ENCODE assay signal across 8 cellular contexts in genomic region chr2:240567137-240567871, GRCh38. TPM values are rescaled to one million over a fixed set of nuclear protein-coding genes. Genes with fewer than 3 reads are reported as not detected.
DNase-seq lines count a peak whose midpoint lies in the region; ATAC-seq and TF ChIP-seq lines count a peak whose summit lies in the region.

No MANE protein-coding gene starts in this region.

- DNase-seq in NCI-H2029 (lab: John Stamatoyannopoulos, UW) (peak; percentile 6), NCI-H2029 treated with DMSO at 0.1 percent for 48 hours (lab: John Stamatoyannopoulos, UW) (no peak), epithelial cell of esophagus (ENCODE audit: low read depth) (peak; percentile 33), hepatic stellate cell (ENCODE audit: low spot score) (no peak), GM13976 (ENCODE audit: low spot score) (no peak)
- peak; percentile 46 for DNase-seq in activated CD4-positive, alpha-beta T cell treated with anti-CD3 and anti-CD28 coated beads for 48 hours
- DNase-seq in natural killer cell treated with Interleukin-12 subunit alpha and Interleukin-12 subunit beta and Interleukin-15 and Interleukin-18, amount 100 ng/mL, for 72 hours (ENCODE audit: low spot score), result peak; percentile 66

- H3K27me3 Mint-ChIP-seq in natural killer cell treated with Interleukin-12 subunit alpha and Interleukin-12 subunit beta and Interleukin-15 and Interleukin-18, amount 100 ng/mL, for 72 hours, result no peaks in the 10 kb centered on the region

- H3K4me3 ChIP-seq in epithelial cell of esophagus (ENCODE audit: low read length), result peak overlapping the region; percentile 59

- H3K4me3 Mint-ChIP-seq in natural killer cell treated with Interleukin-12 subunit alpha and Interleukin-12 subunit beta and Interleukin-15 and Interleukin-18, amount 100 ng/mL, for 72 hours, result peak overlapping the region; percentile 97

- peak; percentile 22 to 43 for ATAC-seq in natural killer cell treated with Interleukin-12 subunit alpha and Interleukin-12 subunit beta and Interleukin-15 and Interleukin-18, amount 100 ng/mL, for 72 hours
- no peak for ATAC-seq in HG03039 (IDR thresholded peaks at IDR 0.05; ENCODE audit: unreplicated experiment)

- H3K9me3 Mint-ChIP-seq in natural killer cell treated with Interleukin-12 subunit alpha and Interleukin-12 subunit beta and Interleukin-15 and Interleukin-18, amount 100 ng/mL, for 72 hours, result no peaks in the 10 kb centered on the region

- in situ Hi-C loops in GM13976 (cut with MboI; ENCODE audit: low sequenced_read_pairs, unreplicated experiment), result no loop called here

- peak overlapping the region; percentile 79 to 99 for H3K27ac Mint-ChIP-seq in natural killer cell treated with Interleukin-12 subunit alpha and Interleukin-12 subunit beta and Interleukin-15 and Interleukin-18, amount 100 ng/mL, for 72 hours

- H3K36me3 Mint-ChIP-seq in natural killer cell treated with Interleukin-12 subunit alpha and Interleukin-12 subunit beta and Interleukin-15 and Interleukin-18, amount 100 ng/mL, for 72 hours, result no peaks in the 10 kb centered on the region

- H3K4me1 Mint-ChIP-seq in natural killer cell treated with Interleukin-12 subunit alpha and Interleukin-12 subunit beta and Interleukin-15 and Interleukin-18, amount 100 ng/mL, for 72 hours (ENCODE audit: low read depth in 2 of 2), result peaks cover 63 to 70% of the 10 kb centered on the region in 2 donors

- TF ChIP-seq CTCF in epithelial cell of esophagus (IDR thresholded peaks at IDR 0.05; ENCODE audit: insufficient read depth, low read depth, low read length, missing control alignments) (no peak), GM13976 (IDR thresholded peaks at IDR 0.05; ENCODE audit: borderline replicate concordance, control extremely low read depth, extremely low read depth, insufficient read depth, missing control alignments) (no peak)

RNA-seq across cellular contexts. Expression of gene RNPEPL1, which starts 1.0 kb away (rescaled TPM):
- 10 to 100 TPM; 60.9 to 67.6 TPM for total RNA-seq in natural killer cell treated with Interleukin-12 subunit alpha and Interleukin-12 subunit beta and Interleukin-15 and Interleukin-18, amount 100 ng/mL, for 72 hours

RNA-seq across cellular contexts. Expression of gene DUSP28, which starts 7.1 kb away (rescaled TPM):
- total RNA-seq in natural killer cell treated with Interleukin-12 subunit alpha and Interleukin-12 subunit beta and Interleukin-15 and Interleukin-18, amount 100 ng/mL, for 72 hours, result 1 to 10 TPM; 6.1 to 6.3 TPM

RNA-seq across cellular contexts. Expression of gene ANKMY1, which starts 9.5 kb away (rescaled TPM):
- 10 to 100 TPM; 13.0 to 40.9 TPM for total RNA-seq in natural killer cell treated with Interleukin-12 subunit alpha and Interleukin-12 subunit beta and Interleukin-15 and Interleukin-18, amount 100 ng/mL, for 72 hours

RNA-seq across cellular contexts. Expression of gene CAPN10, which starts 19.2 kb away (rescaled TPM):
- total RNA-seq in natural killer cell treated with Interleukin-12 subunit alpha and Interleukin-12 subunit beta and Interleukin-15 and Interleukin-18, amount 100 ng/mL, for 72 hours, result 10 to 100 TPM; 50.4 to 73.9 TPM

RNA-seq across cellular contexts. Expression of gene GPR35, which starts 58.0 kb away (rescaled TPM):
- 1 to 10 TPM; 5.9 to 7.6 TPM for total RNA-seq in natural killer cell treated with Interleukin-12 subunit alpha and Interleukin-12 subunit beta and Interleukin-15 and Interleukin-18, amount 100 ng/mL, for 72 hours

Comparison
In these comparisons a context has a peak if more than half of its experiments do, and no peak if none do; other contexts are left out.
1. DNase-seq: peak in NCI-H2029 (single experiment), activated CD4-positive, alpha-beta T cell treated with anti-CD3 and anti-CD28 coated beads for 48 hours (single experiment), epithelial cell of esophagus (single experiment) and natural killer cell treated with Interleukin-12 subunit alpha and Interleukin-12 subunit beta and Interleukin-15 and Interleukin-18, amount 100 ng/mL, for 72 hours (single experiment); none in NCI-H2029 treated with DMSO at 0.1 percent for 48 hours (single experiment), hepatic stellate cell (single experiment) and GM13976 (single experiment).